In genomic region chr4:16692493-16692892, GRCh38 we compare ENCODE assay signal across 27 cellular contexts.
DNase-seq lines count a peak whose midpoint lies in the region; ATAC-seq, FAIRE-seq and TF ChIP-seq lines count a peak whose summit lies in the region.
"Had no signal": no experiment of that assay in that cellular context is flagged by ENCODE, and none has a peak within 500 bp of the region (broad histone marks: within the 10 kb centered on the region; RNA-seq: fewer than 3 reads in every experiment).

No MANE protein-coding gene starts in this region.

- 0 out of 2 replicates have a peak overlapping the region, but pooled peaks have one; percentile 53 for H2BK12ac ChIP-seq in H1 (ENCODE audit: low read depth, low read length)

- H3K23ac ChIP-seq in H1 (ENCODE audit: insufficient read length): no peak overlapping the region

- TF ChIP-seq RAD21 in H1 (IDR thresholded peaks at IDR 0.05 in 1 of 2, conservative IDR thresholded peaks at IDR 0.05 in 1 of 2; ENCODE audit: low read depth in 2 of 2, low read length in 2 of 2): no peak

- no peaks in the 10 kb centered on the region for H3K27me3 ChIP-seq in left ventricle myocardium inferior (ENCODE audit: low read depth)
- no peaks in the 10 kb centered on the region for H3K27me3 ChIP-seq in H1 (replicated peaks in 1 of 4; ENCODE audit: control insufficient read depth in 3 of 4, extremely low read depth in 1 of 4, insufficient read depth in 3 of 4, low read length in 3 of 4)

- no peak overlapping the region for H3K4me3 Mint-ChIP-seq in osteocyte (ENCODE audit: unreplicated experiment)
- H3K4me3 Mint-ChIP-seq: activated CD4-positive, alpha-beta T cell treated with anti-CD3 and anti-CD28 coated beads for 36 hours; activated naive CD8-positive, alpha-beta T cell treated with anti-CD3 and anti-CD28 coated beads, Interleukin-2, amount 10 ng/mL, durations not matched to agents 7 days and 5 days; activated T-helper 17 cell treated with anti-CD3 and anti-CD28 coated beads, Interleukin-2, amount 50 U/mL, for 72 hours; natural killer cell; T-cell; type B pancreatic cell had no signal

- no peak overlapping the region for H3K56ac ChIP-seq in H1 (replicated peaks; ENCODE audit: insufficient read length, low read depth, low read length)

- H3K4me2 ChIP-seq in H1 (ENCODE audit: insufficient read depth in 1 of 2, low read depth in 2 of 2, low read length in 2 of 2): no peak overlapping the region

- peak overlapping the region; percentile 54 for H3K27ac Mint-ChIP-seq in osteocyte (ENCODE audit: unreplicated experiment)
- H3K27ac Mint-ChIP-seq: activated CD4-positive, alpha-beta T cell treated with anti-CD3 and anti-CD28 coated beads for 36 hours; activated naive CD8-positive, alpha-beta T cell treated with anti-CD3 and anti-CD28 coated beads, Interleukin-2, amount 10 ng/mL, durations not matched to agents 7 days and 5 days; activated T-helper 17 cell treated with anti-CD3 and anti-CD28 coated beads, Interleukin-2, amount 50 U/mL, for 72 hours; natural killer cell; T-cell; type B pancreatic cell had no signal

- H3K27me3 Mint-ChIP-seq in osteocyte (ENCODE audit: unreplicated experiment): no peaks in the 10 kb centered on the region
- H3K27me3 Mint-ChIP-seq: activated naive CD8-positive, alpha-beta T cell treated with anti-CD3 and anti-CD28 coated beads, Interleukin-2, amount 10 ng/mL, durations not matched to agents 7 days and 5 days; type B pancreatic cell had no signal

- H3K79me1 ChIP-seq in H1 (ENCODE audit: low read depth, low read length): no peaks in the 10 kb centered on the region

- no peak for FAIRE-seq in H1 (lab: Jason Lieb, UNC)
- FAIRE-seq: A204.1, frontal cortex, GM18507, small intestine, TTC549 had no signal

- H3K79me2 ChIP-seq in H1 (ENCODE audit: control insufficient read depth in 1 of 2, insufficient read depth in 2 of 2, low read length in 2 of 2): no peaks in the 10 kb centered on the region

- H2BK20ac ChIP-seq in H1 (ENCODE audit: low read length): no peak overlapping the region

- intact Hi-C loops in left ventricle myocardium inferior (cut with micrococcal nuclease) (no loop called here), Right ventricle myocardium superior (cut with DNase I) (no loop called here)

- no peak overlapping the region for H2BK15ac ChIP-seq in H1 (ENCODE audit: low read length)

- H3K4me3 ChIP-seq in left ventricle myocardium inferior: no peak overlapping the region
- H3K4me3 ChIP-seq in H1 (ENCODE audit: extremely low read depth in 1 of 4, insufficient read depth in 2 of 4, low read depth in 3 of 4, low read length in 4 of 4): no peak overlapping the region

- H2BK120ac ChIP-seq in H1 (replicated peaks; ENCODE audit: low read depth, low read length): no peak overlapping the region

- no peaks in the 10 kb centered on the region for H3K36me3 ChIP-seq in left ventricle myocardium inferior
- no peaks in the 10 kb centered on the region; a peak in 1 of 8 replicates for H3K36me3 ChIP-seq in H1 (ENCODE audit: control insufficient read depth in 2 of 4, insufficient read depth in 4 of 4, low read length in 3 of 4)

- CTCF ChIA-PET in H1 (lab: Charles Lee; ENCODE audit: partially characterized antibody): interaction anchor here (0.6 kb wide), 1 partner anchor 20 kb away, joined by 4 read pairs; no protein-coding TSS in a partner anchor

- no peak overlapping the region for H4K5ac ChIP-seq in H1 (ENCODE audit: insufficient read length, low read depth, low read length)

- no peak overlapping the region for H4K8ac ChIP-seq in H1 (ENCODE audit: extremely low read depth, insufficient read depth, low read length)

- H4K20me1 ChIP-seq in H1 (replicated peaks in 1 of 2; ENCODE audit: control insufficient read depth in 1 of 2, insufficient read depth in 2 of 2, low read length in 2 of 2): no peaks in the 10 kb centered on the region

- TF ChIP-seq POLR2A in H1 (IDR thresholded peaks at IDR 0.05; ENCODE audit: control extremely low read depth in 1 of 2, low read depth in 2 of 2, low read length in 2 of 2): no peak

- no peak overlapping the region for H4K91ac ChIP-seq in H1 (replicated peaks; ENCODE audit: insufficient read length, low read length)

- no peaks in the 10 kb centered on the region for H3K36me3 Mint-ChIP-seq in osteocyte (ENCODE audit: unreplicated experiment)
- H3K36me3 Mint-ChIP-seq: activated naive CD8-positive, alpha-beta T cell treated with anti-CD3 and anti-CD28 coated beads, Interleukin-2, amount 10 ng/mL, durations not matched to agents 7 days and 5 days; natural killer cell; T-cell; type B pancreatic cell had no signal

- TF ChIP-seq CTCF in left ventricle myocardium inferior (IDR thresholded peaks at IDR 0.05; ENCODE audit: borderline replicate concordance) (no peak), H1 (IDR thresholded peaks at IDR 0.05; ENCODE audit: control extremely low read depth in 1 of 3, insufficient read depth in 1 of 3, low read depth in 1 of 3, low read length in 3 of 3) (no peak), osteocyte (IDR thresholded peaks at IDR 0.05) (no peak)

- DNase-seq in left ventricle myocardium inferior: no peak
- no peak for DNase-seq in Right ventricle myocardium superior
- DNase-seq in H1 (ENCODE audit: low read depth in 1 of 2, low spot score in 2 of 2): no peak
- DNase-seq in osteocyte (ENCODE audit: extremely low spot score, unreplicated experiment): no peak
- no peak for DNase-seq in AML-193 (lab: John Stamatoyannopoulos, UW)
- DNase-seq: activated CD4-positive, alpha-beta T cell treated with anti-CD3 and anti-CD28 coated beads for 36 hours; activated naive CD8-positive, alpha-beta T cell treated with anti-CD3 and anti-CD28 coated beads, Interleukin-2, amount 10 ng/mL, durations not matched to agents 7 days and 5 days; natural killer cell; NCI-H1930; NCI-H2227 treated with DMSO at 0.1 percent for 48 hours; NCI-H748 treated with DMSO at 0.1 percent for 48 hours; posterior cingulate gyrus; SHP77 treated with DMSO at 0.1 percent for 48 hours; small intestine; stimulated activated CD4-positive, alpha-beta T cell treated with anti-CD3 and anti-CD28 coated beads, Interleukin-2, amount 100 ng/mL, for 48 hours; stimulated activated naive CD8-positive, alpha-beta T cell treated with anti-CD3 and anti-CD28 coated beads, Interleukin-15, Interleukin-2, amounts not matched to agents 100 U/mL and 50 U/mL, for 24 hours; T-cell had no signal

- ATAC-seq in Right ventricle myocardium superior (ENCODE audit: poor library complexity): no peak
- no peak for ATAC-seq in HG03521 (IDR thresholded peaks at IDR 0.05; ENCODE audit: unreplicated experiment)
- ATAC-seq in HG03442 (IDR thresholded peaks at IDR 0.05; ENCODE audit: unreplicated experiment): no peak
- ATAC-seq in GM21529 (IDR thresholded peaks at IDR 0.05; ENCODE audit: unreplicated experiment): no peak
- ATAC-seq: activated CD4-positive, alpha-beta T cell treated with anti-CD3 and anti-CD28 coated beads for 36 hours; activated T-helper 17 cell treated with anti-CD3 and anti-CD28 coated beads, Interleukin-2, amount 50 U/mL, for 72 hours; natural killer cell; stimulated activated naive CD8-positive, alpha-beta T cell treated with anti-CD3 and anti-CD28 coated beads, Interleukin-15, Interleukin-2, amounts not matched to agents 100 U/mL and 50 U/mL, for 24 hours; T-cell had no signal

- no peak for TF ChIP-seq EP300 in H1 (IDR thresholded peaks at IDR 0.05; ENCODE audit: borderline replicate concordance in 1 of 2, low read depth in 2 of 2, low read length in 2 of 2)

- no peak overlapping the region for H3K14ac ChIP-seq in H1 (ENCODE audit: insufficient read length)

- H2BK5ac ChIP-seq in H1 (ENCODE audit: low read depth, low read length): no peak overlapping the region

- no peak overlapping the region for H3K4ac ChIP-seq in H1 (replicated peaks; ENCODE audit: insufficient read length, low read depth, low read length)

- H3K18ac ChIP-seq in H1 (ENCODE audit: extremely low read depth, low read length): peak overlapping the region; percentile 28; the same call in 1 of the 2 replicates

- peak overlapping the region; percentile 33 for H3K27ac ChIP-seq in left ventricle myocardium inferior (replicated peaks)
- H3K27ac ChIP-seq in H1 (ENCODE audit: low read depth, low read length): no peak overlapping the region
- H3K27ac ChIP-seq: C4-2B had no signal

- no peak overlapping the region for H2AFZ ChIP-seq in H1 (ENCODE audit: low read length)

- POLR2A ChIA-PET in H1 (lab: Charles Lee; ENCODE audit: partially characterized antibody): interaction anchor here (1.9 kb wide), 1 partner anchor 9 kb away, joined by 6 read pairs; no protein-coding TSS in a partner anchor

- 71% methylated on average over 2 of the region's 2 CpGs; no CpG with 5 or more reads in 1 of the 2 experiments for WGBS in H1 (ENCODE audit: extremely low coverage in 1 of 2, insufficient coverage in 1 of 2, insufficient read length in 1 of 2, insufficient replicate concordance in 2 of 2, low coverage in 1 of 2, low lambda C conversion rate in 2 of 2, missing lambda C conversion rate in 1 of 2), 2 experiments

- no peaks in the 10 kb centered on the region for H3K9me3 ChIP-seq in left ventricle myocardium inferior (replicated peaks)
- H3K9me3 ChIP-seq in H1 (ENCODE audit: insufficient read depth in 2 of 2, low read depth in 1 of 2, low read length in 1 of 2): no peaks in the 10 kb centered on the region

- H3K4me1 Mint-ChIP-seq in osteocyte (ENCODE audit: unreplicated experiment): peaks cover 19% of the 10 kb centered on the region
- H3K4me1 Mint-ChIP-seq: activated CD4-positive, alpha-beta T cell treated with anti-CD3 and anti-CD28 coated beads for 36 hours; activated naive CD8-positive, alpha-beta T cell treated with anti-CD3 and anti-CD28 coated beads, Interleukin-2, amount 10 ng/mL, durations not matched to agents 7 days and 5 days; activated T-helper 17 cell treated with anti-CD3 and anti-CD28 coated beads, Interleukin-2, amount 50 U/mL, for 72 hours; natural killer cell; T-cell had no signal

- no peak overlapping the region for H3K9ac ChIP-seq in H1 (replicated peaks in 1 of 4; ENCODE audit: extremely low read depth in 1 of 4, low read depth in 3 of 4, low read length in 3 of 4)

- H2AK5ac ChIP-seq in H1 (ENCODE audit: low read depth, low read length): no peak overlapping the region

- H3K4me1 ChIP-seq in left ventricle myocardium inferior (peaks cover 30% of the 10 kb centered on the region), H1 (replicated peaks in 1 of 4; ENCODE audit: control insufficient read depth in 3 of 4, insufficient read depth in 4 of 4, low read length in 3 of 4) (peaks cover 8 to 25% (median 17%) of the 10 kb centered on the region in 4 experiments)

- no peaks in the 10 kb centered on the region for H3K23me2 ChIP-seq in H1 (ENCODE audit: low read depth, low read length)

- H3K9me3 Mint-ChIP-seq in osteocyte (ENCODE audit: unreplicated experiment): peaks cover 2% of the 10 kb centered on the region
- H3K9me3 Mint-ChIP-seq: activated naive CD8-positive, alpha-beta T cell treated with anti-CD3 and anti-CD28 coated beads, Interleukin-2, amount 10 ng/mL, durations not matched to agents 7 days and 5 days; natural killer cell; T-cell; type B pancreatic cell had no signal

TF ChIP-seq in H1, 55 proteins besides CTCF, POLR2A, EP300 and RAD21 (continues in another document):
- no peak for TF ChIP-seq CBX5 (IDR thresholded peaks at IDR 0.05; ENCODE audit: low read depth, low read length)
- TF ChIP-seq BACH1 (IDR thresholded peaks at IDR 0.05; ENCODE audit: low read length): no peak
- no peak for TF ChIP-seq ASH2L (IDR thresholded peaks at IDR 0.05; ENCODE audit: low read length)
- TF ChIP-seq SP4 (IDR thresholded peaks at IDR 0.05; ENCODE audit: low read length): no peak
